In the genomic region with DNA sequence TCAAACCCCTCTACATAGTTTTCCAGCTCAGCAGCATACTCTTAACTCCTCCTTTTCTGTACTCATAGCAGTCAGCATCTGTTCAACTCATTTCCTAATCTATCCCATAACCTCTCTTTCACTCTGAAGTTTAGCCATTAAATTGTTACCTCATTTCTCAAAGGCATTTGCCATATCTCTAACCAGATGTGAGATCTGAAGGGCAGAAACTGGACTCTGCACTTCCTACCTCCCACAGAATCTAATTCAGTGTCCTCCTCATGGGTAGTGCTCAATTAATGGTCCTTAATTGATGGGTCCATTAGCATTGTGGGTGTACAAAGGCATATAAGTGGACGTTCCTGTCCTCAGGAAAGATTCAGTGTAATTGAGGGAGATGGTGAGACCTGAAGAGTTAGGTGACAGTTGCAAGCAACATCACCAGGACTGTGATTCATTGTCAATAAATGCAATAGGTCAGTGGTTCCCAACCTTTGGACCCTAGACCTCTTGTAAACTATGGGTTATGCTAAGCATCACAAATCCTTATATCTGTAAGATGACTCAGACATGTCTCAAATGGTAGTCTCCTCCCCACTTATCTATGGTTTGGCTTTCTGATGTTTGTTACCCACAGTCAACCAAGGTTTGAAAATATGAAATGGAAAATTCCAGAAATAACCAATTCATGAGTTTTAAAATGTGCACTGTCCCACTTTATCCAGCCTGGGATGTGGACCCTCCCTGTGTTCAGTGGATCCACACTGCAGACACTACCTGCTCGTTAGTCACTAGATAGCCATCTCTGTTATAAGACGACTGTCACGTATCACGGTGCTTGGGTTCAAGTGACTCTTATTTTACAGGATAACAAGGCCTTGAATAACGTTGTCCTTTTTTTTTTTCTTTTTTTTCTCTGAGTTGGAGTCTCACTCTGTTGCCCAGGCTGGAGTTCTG, we compare ENCODE assay signal across 15 cellular contexts. TPM values are rescaled to one million over a fixed set of nuclear protein-coding genes. Genes with fewer than 3 reads are reported as not detected.
DNase-seq lines count a peak whose midpoint lies in the region; ATAC-seq and FAIRE-seq lines count a peak whose summit lies in the region.
"Had no signal": no experiment of that assay in that cellular context is flagged by ENCODE, and none has a peak within 500 bp of the region (broad histone marks: within the 10 kb centered on the region; RNA-seq: fewer than 3 reads in every experiment).

No MANE protein-coding gene starts in this region.

- H3K36me3 ChIP-seq in GM23248 (ENCODE audit: low read depth) (no peaks in the 10 kb centered on the region), small intestine (ENCODE audit: control insufficient read depth in 2 of 2, insufficient read depth in 2 of 2, low read length in 2 of 2) (no peaks in the 10 kb centered on the region)

- DNase-seq in GM23248: peak; percentile 64
- peak; percentile 41 for DNase-seq in RKO (ENCODE audit: low spot score)
- peak; percentile 84 for DNase-seq in fibroblast of peridontal ligament (ENCODE audit: extremely low read depth)
- peak; percentile 96 for DNase-seq in small intestine
- no peak for DNase-seq in NCI-H2029 (lab: John Stamatoyannopoulos, UW)
- no peak for DNase-seq in DMS 273 (lab: John Stamatoyannopoulos, UW; ENCODE audit: unreplicated experiment)
- DNase-seq: activated CD4-positive, alpha-beta memory T cell treated with anti-CD3 and anti-CD28 coated beads for 36 hours; activated effector memory CD4-positive, alpha-beta T cell treated with anti-CD3 and anti-CD28 coated beads, Interleukin-2, amount 50 U/mL, for 16 hours; hippocampal formation; NCI-H1105; NCI-H510A treated with DMSO at 0.1 percent for 48 hours; T1000; testis had no signal

- no peaks in the 10 kb centered on the region for H3K79me2 ChIP-seq in GM23248 (ENCODE audit: insufficient read depth)

- H3K9me2 ChIP-seq in GM23248 (ENCODE audit: insufficient read depth): no peaks in the 10 kb centered on the region

- H3K4me3 ChIP-seq in GM23248: no peak overlapping the region
- no peak overlapping the region for H3K4me3 ChIP-seq in small intestine (ENCODE audit: low read depth in 1 of 2, low read length in 2 of 2)
- H3K4me3 ChIP-seq: testis had no signal

- H3K4me1 ChIP-seq in GM23248 (ENCODE audit: insufficient read depth) (peaks cover 53% of the 10 kb centered on the region), small intestine (ENCODE audit: control insufficient read depth in 2 of 2, insufficient read depth in 1 of 2, low read depth in 1 of 2, low read length in 1 of 2) (peaks cover 0 to 9% of the 10 kb centered on the region in 2 donors)
- H3K4me1 ChIP-seq: testis had no signal

- H3K9ac ChIP-seq in GM23248: no peak overlapping the region

- in situ Hi-C loops in GM23248 (cut with MboI): no loop called here

- no peaks in the 10 kb centered on the region for H3K9me3 ChIP-seq in GM23248 (ENCODE audit: low read depth)
- H3K9me3 ChIP-seq in small intestine (ENCODE audit: control insufficient read depth, low read depth): no peaks in the 10 kb centered on the region
- H3K9me3 ChIP-seq: testis had no signal

- H3F3A ChIP-seq in GM23248 (ENCODE audit: insufficient read depth): peaks cover 55% of the 10 kb centered on the region

- FAIRE-seq in small intestine (lab: Jason Lieb, UNC): no peak

- ATAC-seq in GM21447 (IDR thresholded peaks at IDR 0.05; ENCODE audit: unreplicated experiment): no peak
- ATAC-seq in GM21737 (IDR thresholded peaks at IDR 0.05; ENCODE audit: unreplicated experiment): no peak

- H4K20me1 ChIP-seq in GM23248 (ENCODE audit: insufficient read depth): no peaks in the 10 kb centered on the region

- H3K27me3 ChIP-seq in GM23248 (replicated peaks; ENCODE audit: insufficient read depth) (no peaks in the 10 kb centered on the region), small intestine (ENCODE audit: control insufficient read depth in 2 of 2, insufficient read depth in 2 of 2, low read length in 2 of 2) (no peaks in the 10 kb centered on the region)
- H3K27me3 ChIP-seq: testis had no signal

- H3K4me2 ChIP-seq in GM23248 (ENCODE audit: unreplicated experiment): peak overlapping the region; percentile 65

- H2AFZ ChIP-seq in GM23248: no peak overlapping the region

- H3K27ac ChIP-seq in GM23248: peak overlapping the region; percentile 55
- H3K27ac ChIP-seq in small intestine (ENCODE audit: low read depth in 1 of 2, low read length in 1 of 2): no peak overlapping the region
- H3K27ac ChIP-seq: testis had no signal

- WGBS in GM23248 (ENCODE audit: low coverage in 1 of 2, low lambda C conversion rate in 2 of 2, missing lambda C conversion rate in 2 of 2), 2 experiments: 70 to 72% methylated on average over 6 of the region's 6 CpGs
- 50 to 77% (median 58%) methylated on average over 6 of the region's 6 CpGs for WGBS in small intestine, 3 donors

RNA-seq across cellular contexts. Expression of a gene that starts 25.0 kb away (rescaled TPM):
- 47.0 and 64.0 TPM in 2 replicates for total RNA-seq in GM23248 (2014; rRNA removed; shearing (Covaris generic))
- polyA plus RNA-seq in GM23248 (2016; fragmentation: Nextera tagmentation; extraction: Ambion mirVana) (128 and 135 TPM in 2 replicates), small intestine (10 to 100 TPM; 20.2 to 60.3 (median 40.9) TPM)

Comparison
In these comparisons a context has a peak if more than half of its experiments do, and no peak if none do; other contexts are left out.
1. DNase-seq: peak in GM23248 (single experiment), RKO (single experiment), fibroblast of peridontal ligament (single experiment) and small intestine (single experiment); none in NCI-H2029 (single experiment) and DMS 273 (single experiment).